In genomic region chr1:209751627-209752231, GRCh38 we compare ENCODE assay signal across 9 cellular contexts. TPM values are rescaled to one million over a fixed set of nuclear protein-coding genes. Genes with fewer than 3 reads are reported as not detected.
DNase-seq lines count a peak whose midpoint lies in the region; ATAC-seq and TF ChIP-seq lines count a peak whose summit lies in the region.
"Had no signal": no experiment of that assay in that cellular context is flagged by ENCODE, and none has a peak within 500 bp of the region (broad histone marks: within the 10 kb centered on the region; RNA-seq: fewer than 3 reads in every experiment).

No MANE protein-coding gene starts in this region.

- H3K4me3 ChIP-seq in lower lobe of right lung (no peak overlapping the region), Caco-2 (ENCODE audit: low read depth, low read length) (no peak overlapping the region), aorta (ENCODE audit: low read length in 2 of 2) (no peak overlapping the region)

- H3K9me3 ChIP-seq in lower lobe of right lung (no peaks in the 10 kb centered on the region), Caco-2 (no peaks in the 10 kb centered on the region), aorta (ENCODE audit: control insufficient read depth, low read length) (no peaks in the 10 kb centered on the region)

- ATAC-seq in GM18517 (IDR thresholded peaks at IDR 0.05; ENCODE audit: unreplicated experiment) (peak; percentile 50), GM21717 (IDR thresholded peaks at IDR 0.05; ENCODE audit: unreplicated experiment) (peak; percentile 63), HG03575 (IDR thresholded peaks at IDR 0.05; ENCODE audit: extremely low read depth, insufficient number of reproducible peaks, low FRiP score, unreplicated experiment) (peak; percentile 39), lower lobe of right lung (no peak), Right ventricle myocardium superior (ENCODE audit: poor library complexity) (no peak), aorta (ENCODE audit: low FRiP score) (no peak)

- BruUV-seq in Caco-2 (replicated peaks; lab: Mats Ljungman, UMichigan) = no TSS peak

- WGBS in aorta, 2 donors = 64 to 84% methylated on average over 5 of the region's 5 CpGs

- no peaks in the 10 kb centered on the region for H3K27me3 Mint-ChIP-seq in Caco-2 (ENCODE audit: insufficient read depth, unreplicated experiment)

- H3K27ac ChIP-seq in lower lobe of right lung (peak overlapping the region; percentile 13), aorta (ENCODE audit: low read depth in 1 of 2, low read length in 2 of 2) (no peak overlapping the region)

- TF ChIP-seq CTCF in lower lobe of right lung (IDR thresholded peaks at IDR 0.05) (no peak), Caco-2 (IDR thresholded peaks at IDR 0.05; ENCODE audit: insufficient read depth in 1 of 2, low read depth in 1 of 2, low read length in 1 of 2, severe bottlenecking in 1 of 2, unreplicated experiment in 1 of 2) (no peak)

- H3K9me3 Mint-ChIP-seq in Caco-2 (ENCODE audit: unreplicated experiment) = no peaks in the 10 kb centered on the region

- DNase-seq in lower lobe of right lung (no peak), islet precursor cell (no peak), Right ventricle myocardium superior (no peak), Caco-2 (no peak), aorta (no peak)

- POLR2A ChIA-PET in Caco-2 (lab: Charles Lee) = no interaction called here

- H3K36me3 Mint-ChIP-seq in Caco-2 (ENCODE audit: insufficient read depth, unreplicated experiment) = no peaks in the 10 kb centered on the region

- H3K4me3 Mint-ChIP-seq in Caco-2 (ENCODE audit: unreplicated experiment) = no peak overlapping the region

- CTCF ChIA-PET in Caco-2 (lab: Charles Lee) = no interaction called here

- no peak overlapping the region for H3K27ac Mint-ChIP-seq in Caco-2 (ENCODE audit: unreplicated experiment)

- H3K4me1 ChIP-seq in lower lobe of right lung (peaks cover 7% of the 10 kb centered on the region), Caco-2 (peaks cover 13% of the 10 kb centered on the region), aorta (ENCODE audit: control insufficient read depth in 1 of 2, insufficient read depth in 2 of 2, low read length in 2 of 2) (no peaks in the 10 kb centered on the region)

- H3K4me1 Mint-ChIP-seq in Caco-2 (ENCODE audit: low read depth, unreplicated experiment) = peaks cover 7% of the 10 kb centered on the region

- no peaks in the 10 kb centered on the region for H3K27me3 ChIP-seq in lower lobe of right lung (ENCODE audit: low read depth)
- no peaks in the 10 kb centered on the region for H3K27me3 ChIP-seq in Caco-2 (replicated peaks; ENCODE audit: control insufficient read depth, insufficient read depth, low read length)
- H3K27me3 ChIP-seq in aorta (ENCODE audit: control insufficient read depth in 1 of 2, insufficient read depth in 2 of 2, low read length in 1 of 2) = no peaks in the 10 kb centered on the region

- intact Hi-C loops in lower lobe of right lung (cut with DNase I) = no loop called here
- intact Hi-C loops in Right ventricle myocardium superior (cut with DNase I) = no loop called here
- intact Hi-C loops in Caco-2 (cut with micrococcal nuclease; ENCODE audit: unreplicated experiment) = no loop called here
- intact Hi-C loops in aorta (cut with DNase I) = no loop called here

- H3K36me3 ChIP-seq in lower lobe of right lung = no peaks in the 10 kb centered on the region
- H3K36me3 ChIP-seq in Caco-2 (ENCODE audit: control insufficient read depth, insufficient read depth, low read length) = no peaks in the 10 kb centered on the region
- no peaks in the 10 kb centered on the region for H3K36me3 ChIP-seq in aorta (ENCODE audit: control insufficient read depth in 1 of 2, insufficient read depth in 2 of 2, low read length in 1 of 2)

RNA-seq across cellular contexts. Expression of gene TRAF3IP3, which starts 4.1 kb away (rescaled TPM):
- total RNA-seq in lower lobe of right lung (12.4 TPM), Right ventricle myocardium superior (0.70 TPM), Caco-2 (2022) (not detected in 2 replicates), aorta (1 to 10 TPM; 4.3 to 9.0 TPM)
- 1 to 10 TPM in 1 of 2 donors, under 1 TPM in 1; 0.88 to 1.1 TPM for polyA plus RNA-seq in aorta
- total RNA-seq: dermis microvascular lymphatic vessel endothelial cell had no signal

RNA-seq across cellular contexts. Expression of gene C1orf74, which starts 32.6 kb away (rescaled TPM):
- total RNA-seq in lower lobe of right lung = 1.6 TPM
- total RNA-seq in Right ventricle myocardium superior = 1.9 TPM
- 4.5 TPM in 2 replicates for total RNA-seq in Caco-2 (2022)
- total RNA-seq in aorta = 1 to 10 TPM; 1.1 to 1.6 TPM
- under 1 TPM; 0.69 to 0.75 TPM for polyA plus RNA-seq in aorta

RNA-seq across cellular contexts. Expression of gene HSD11B1, which starts 47.1 kb away (rescaled TPM):
- total RNA-seq in lower lobe of right lung (11.6 TPM), Right ventricle myocardium superior (4.6 TPM), Caco-2 (2022) (not detected in 2 replicates), aorta (10 to 100 TPM; 13.9 to 21.5 TPM)
- polyA plus RNA-seq in aorta = 10 to 100 TPM in 1 of 2 donors, 1 to 10 TPM in 1; 3.0 to 10.2 TPM
- total RNA-seq: dermis microvascular lymphatic vessel endothelial cell had no signal

RNA-seq across cellular contexts. Expression of gene IRF6, which starts 54.2 kb away (rescaled TPM):
- total RNA-seq in lower lobe of right lung (18.2 TPM), Right ventricle myocardium superior (31.6 TPM), Caco-2 (2022) (27.3 and 30.3 TPM in 2 replicates), aorta (1 to 10 TPM; 1.9 to 3.8 TPM)
- 1 to 10 TPM; 2.6 to 9.8 TPM for polyA plus RNA-seq in aorta

Comparison
In these comparisons a context has a peak if more than half of its experiments do, and no peak if none do; other contexts are left out.
1. ATAC-seq: peak in GM18517 (single experiment), GM21717 (single experiment) and HG03575 (single experiment); none in lower lobe of right lung (0 of 2), Right ventricle myocardium superior (single experiment) and aorta (single experiment).